9 cellular contexts compared by ENCODE assay signal in genomic region chr14:51465486-51465885, GRCh38.
"Had no signal": no experiment of that assay in that cellular context is flagged by ENCODE, and none has a peak within 500 bp of the region (broad histone marks: within the 10 kb centered on the region; RNA-seq: fewer than 3 reads in every experiment).

No MANE protein-coding gene starts in this region.

- ATAC-seq: GM23338, HCT116 had no signal

- H3K36me3 ChIP-seq: HAP-1 had no signal

- H3K4me1 ChIP-seq: HAP-1 had no signal

- H3K27ac ChIP-seq: HL-60 had no signal

- H3K4me3 ChIP-seq: GM23338, HAP-1 had no signal

- H2AFZ ChIP-seq: GM23338 had no signal

- FAIRE-seq: H1 had no signal

- H3K9me3 ChIP-seq: HAP-1 had no signal

- H3K4me2 ChIP-seq: GM23338 had no signal

- DNase-seq: H7, HFFc6, IMR-90, KBM-7 had no signal
